In the genomic region with DNA sequence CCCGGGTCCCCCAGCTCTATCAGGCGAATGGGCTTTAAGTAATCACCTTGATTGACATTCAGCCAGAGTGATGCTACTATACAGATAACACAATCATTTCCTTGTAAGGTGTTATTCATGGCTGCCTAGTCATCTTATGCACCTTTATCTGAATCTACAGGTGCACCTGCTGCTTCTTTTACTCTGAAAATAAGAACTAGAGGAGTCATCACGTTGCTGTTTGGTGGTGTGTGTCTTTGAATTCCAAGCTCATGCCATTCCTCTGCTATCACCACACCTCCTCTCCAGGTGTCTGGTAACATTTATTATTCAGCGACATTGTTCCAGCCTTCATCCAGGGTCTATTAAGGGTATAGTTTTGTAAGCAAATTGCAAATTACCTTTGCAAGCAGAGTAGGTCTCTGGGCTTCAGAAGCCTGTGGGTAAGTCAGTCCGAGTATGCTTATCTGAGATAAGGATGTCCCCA, we compare ENCODE assay signal across 25 cellular contexts. TPM values are rescaled to one million over a fixed set of nuclear protein-coding genes. Genes with fewer than 3 reads are reported as not detected.
"Had no signal": no experiment of that assay in that cellular context is flagged by ENCODE, and none has a peak within 500 bp of the region (broad histone marks: within the 10 kb centered on the region; RNA-seq: fewer than 3 reads in every experiment).

No MANE protein-coding gene starts in this region.

- H3K4me1 Mint-ChIP-seq: neural progenitor cell had no signal

- H3K27ac ChIP-seq: dorsolateral prefrontal cortex, gastroesophageal sphincter, left lung, lower lobe of right lung, neural progenitor cell, pancreas, stomach, thoracic aorta, transverse colon, uterus had no signal

- H3K4me2 ChIP-seq: neural progenitor cell had no signal

- H3K4me3 ChIP-seq: dorsolateral prefrontal cortex, gastroesophageal sphincter, left lung, lower lobe of right lung, neural progenitor cell, pancreas, stomach, thoracic aorta, transverse colon, uterus had no signal

- H3K36me3 Mint-ChIP-seq: memory B cell; natural killer cell treated with Interleukin-12 subunit alpha and Interleukin-12 subunit beta and Interleukin-15 and Interleukin-18, amount 100 ng/mL, for 72 hours; neural progenitor cell had no signal

- H3K36me3 ChIP-seq: gastroesophageal sphincter, left lung, lower lobe of right lung, neural progenitor cell, pancreas, stomach, thoracic aorta, transverse colon, uterus had no signal

- H3K9me3 ChIP-seq: gastroesophageal sphincter, left lung, lower lobe of right lung, pancreas, stomach, thoracic aorta, transverse colon, uterus had no signal

- ATAC-seq: esophagus mucosa; gastroesophageal sphincter; left lung; lower lobe of right lung; natural killer cell treated with Interleukin-12 subunit alpha and Interleukin-12 subunit beta and Interleukin-15 and Interleukin-18, amount 100 ng/mL, for 72 hours; pancreas; right cardiac atrium had no signal

- H3K27ac Mint-ChIP-seq: memory B cell; natural killer cell treated with Interleukin-12 subunit alpha and Interleukin-12 subunit beta and Interleukin-15 and Interleukin-18, amount 100 ng/mL, for 72 hours; neural progenitor cell; progenitor cell of endocrine pancreas had no signal

- H3K9me3 Mint-ChIP-seq: memory B cell; natural killer cell treated with Interleukin-12 subunit alpha and Interleukin-12 subunit beta and Interleukin-15 and Interleukin-18, amount 100 ng/mL, for 72 hours; neural progenitor cell had no signal

- H3K27me3 ChIP-seq: dorsolateral prefrontal cortex, gastroesophageal sphincter, left lung, neural progenitor cell, pancreas, stomach, transverse colon, uterus had no signal

- H2AFZ ChIP-seq: neural progenitor cell had no signal

- H3K4me1 ChIP-seq: gastroesophageal sphincter, left lung, lower lobe of right lung, neural progenitor cell, pancreas, stomach, transverse colon, uterus had no signal

- H3K27me3 Mint-ChIP-seq: memory B cell; natural killer cell treated with Interleukin-12 subunit alpha and Interleukin-12 subunit beta and Interleukin-15 and Interleukin-18, amount 100 ng/mL, for 72 hours; progenitor cell of endocrine pancreas had no signal

- H3K9ac ChIP-seq: neural progenitor cell had no signal

- DNase-seq: cortex of kidney; dorsolateral prefrontal cortex; effector memory CD4-positive, alpha-beta T cell; glutamatergic neuron; left lung; lower lobe of right lung; midbrain; nucleus accumbens; pancreas; right cardiac atrium; small intestine; stimulated activated CD4-positive, alpha-beta T cell treated with anti-CD3 and anti-CD28 coated beads, Interleukin-12 subunit alpha, Interleukin-12 subunit beta, amount 100 ng/mL, for 4 hours; stimulated activated naive CD4-positive, alpha-beta T cell; stomach; substantia nigra; transverse colon; uterus had no signal

- H3K4me3 Mint-ChIP-seq: memory B cell; natural killer cell treated with Interleukin-12 subunit alpha and Interleukin-12 subunit beta and Interleukin-15 and Interleukin-18, amount 100 ng/mL, for 72 hours; neural progenitor cell had no signal

RNA-seq across cellular contexts. Expression of gene NOS2, which starts 51.9 kb away (rescaled TPM):
- total RNA-seq: esophagus mucosa; fibroblast of villous mesenchyme; natural killer cell treated with Interleukin-12 subunit alpha and Interleukin-12 subunit beta and Interleukin-15 and Interleukin-18, amount 100 ng/mL, for 72 hours; thoracic aorta had no signal
